1 cellular context compared by ENCODE assay signal in the genomic region with DNA sequence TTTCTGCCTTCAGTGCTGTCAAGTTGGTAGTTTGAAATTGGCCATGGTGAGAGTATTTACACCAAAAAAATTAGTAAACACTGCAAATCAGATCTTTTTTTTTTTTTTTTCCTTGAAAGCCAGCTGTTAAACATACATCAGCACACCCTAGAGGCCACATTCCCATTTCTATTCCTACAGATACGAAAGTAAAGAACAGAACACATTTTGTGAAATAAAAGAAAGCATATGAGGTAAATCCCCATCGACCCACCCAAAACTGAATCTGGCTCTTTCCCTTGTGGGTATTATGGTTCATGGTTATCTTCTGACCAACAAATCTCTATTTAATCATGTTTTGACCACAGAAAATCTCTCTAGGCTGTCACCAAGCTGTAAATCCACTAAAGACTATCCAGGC.
TF ChIP-seq lines count a peak whose summit lies in the region.

No MANE protein-coding gene starts in this region.

TF ChIP-seq in endothelial cell of umbilical vein, 7 proteins besides CTCF, POLR2A, EP300 and RAD21:
- TF ChIP-seq JUN (IDR thresholded peaks at IDR 0.05; ENCODE audit: borderline replicate concordance, insufficient read depth, insufficient read length, low read depth) (no peak), FOS (IDR thresholded peaks at IDR 0.05; ENCODE audit: borderline replicate concordance, insufficient read depth, low read length) (no peak), MYC (IDR thresholded peaks at IDR 0.05; ENCODE audit: low read depth, low read length) (no peak), EZH2 (IDR thresholded peaks at IDR 0.05; ENCODE audit: borderline replicate concordance, low read depth, low read length, severe bottlenecking) (no peak), GATA2 (IDR thresholded peaks at IDR 0.05; ENCODE audit: insufficient read depth, insufficient read length, low read depth, low read length) (no peak), POLR2AphosphoS5 (IDR thresholded peaks at IDR 0.05; ENCODE audit: insufficient read depth, low read depth, low read length) (no peak)
- TF ChIP-seq, protein P1, sequence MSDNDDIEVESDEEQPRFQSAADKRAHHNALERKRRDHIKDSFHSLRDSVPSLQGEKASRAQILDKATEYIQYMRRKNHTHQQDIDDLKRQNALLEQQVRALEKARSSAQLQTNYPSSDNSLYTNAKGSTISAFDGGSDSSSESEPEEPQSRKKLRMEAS (IDR thresholded peaks at IDR 0.05; ENCODE audit: insufficient read depth, insufficient read length) = no peak
